9 cellular contexts compared by ENCODE assay signal in the genomic region with DNA sequence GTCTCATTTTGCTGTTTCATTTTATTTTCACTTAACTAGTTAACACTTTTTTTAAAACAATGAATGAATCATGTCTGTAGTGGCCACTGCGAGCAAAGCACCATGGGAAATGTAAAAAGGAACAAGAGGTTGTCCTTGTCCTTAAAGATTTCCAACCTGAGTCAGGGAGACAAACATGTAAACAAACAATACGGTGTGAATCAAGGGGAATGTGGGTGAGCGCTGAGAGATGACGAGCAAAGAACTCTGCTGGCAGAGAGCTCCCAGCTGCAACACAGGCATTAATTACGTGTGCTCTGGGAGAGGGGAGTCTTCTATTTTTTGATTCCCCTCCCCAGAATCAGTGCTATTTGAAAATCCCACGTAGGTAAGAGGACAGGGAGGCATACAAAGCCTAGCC.
DNase-seq lines count a peak whose midpoint lies in the region; ATAC-seq, FAIRE-seq and TF ChIP-seq lines count a peak whose summit lies in the region.
"Had no signal": no experiment of that assay in that cellular context is flagged by ENCODE, and none has a peak within 500 bp of the region (broad histone marks: within the 10 kb centered on the region; RNA-seq: fewer than 3 reads in every experiment).

No MANE protein-coding gene starts in this region.

- no peaks in the 10 kb centered on the region for H4K20me1 ChIP-seq in PC-9 (ENCODE audit: insufficient read depth)

- no peak overlapping the region for H3K4me3 ChIP-seq in PC-9
- H3K4me3 ChIP-seq in fibroblast of mammary gland (ENCODE audit: control insufficient read depth, low read depth, low read length), result no peak overlapping the region
- no peak overlapping the region for H3K4me3 ChIP-seq in pancreas

- FAIRE-seq in pancreas (lab: Jason Lieb, UNC), result no peak
- FAIRE-seq: endometrium had no signal

- no peaks in the 10 kb centered on the region for H3K9me2 ChIP-seq in PC-9 (ENCODE audit: insufficient read depth)

- H3K27ac ChIP-seq in PC-9, result peak overlapping the region; percentile 73
- peak overlapping the region in 2 of 4 donors; percentile 13 to 25 for H3K27ac ChIP-seq in pancreas

- H3K36me3 ChIP-seq in PC-9 (ENCODE audit: low read depth), result no peaks in the 10 kb centered on the region
- H3K36me3 ChIP-seq in pancreas, result no peaks in the 10 kb centered on the region

- CTCF ChIA-PET in PC-9 (lab: Charles Lee), result interaction anchor here (1.0 kb wide), 1 partner anchor 273 kb away, joined by 3 read pairs; no protein-coding TSS in a partner anchor

- peaks cover 29% of the 10 kb centered on the region for H3F3A ChIP-seq in PC-9 (ENCODE audit: insufficient read depth, low read depth)

- H3K4me2 ChIP-seq in PC-9, result peak overlapping the region; percentile 45

- ATAC-seq in pancreas, result peak; percentile 65 to 80 (median 79)
- ATAC-seq in HG02852 (IDR thresholded peaks at IDR 0.05; ENCODE audit: unreplicated experiment), result no peak
- no peak for ATAC-seq in GM21447 (IDR thresholded peaks at IDR 0.05; ENCODE audit: unreplicated experiment)

- H3K4me1 ChIP-seq in PC-9 (replicated peaks; ENCODE audit: insufficient read depth) (peaks cover 54% of the 10 kb centered on the region), pancreas (peaks cover 0 to 21% (median 13%) of the 10 kb centered on the region in 3 donors)

- H3K9me3 ChIP-seq in PC-9 (ENCODE audit: insufficient read depth, low read depth), result no peaks in the 10 kb centered on the region
- H3K9me3 ChIP-seq in pancreas, result no peaks in the 10 kb centered on the region

- DNase-seq in Daoy (ENCODE audit: low read depth) (peak; percentile 65), PC-9 (peak; percentile 60 to 83), fibroblast of mammary gland (ENCODE audit: low read depth) (peak; percentile 79), pancreas (peak in 2 of 6 donors; percentile 24 to 35), NCI-H82 treated with DMSO at 0.1 percent for 48 hours (lab: John Stamatoyannopoulos, UW; ENCODE audit: unreplicated experiment) (no peak), NCI-H1092 (lab: John Stamatoyannopoulos, UW) (no peak)

- intact Hi-C loops in PC-9 (cut with micrococcal nuclease; ENCODE audit: unreplicated experiment), result loop anchor here (2.0 kb wide), 1 partner anchor 84 kb away; the partner anchor contains the start of gene ATXN1
- intact Hi-C loops in pancreas (cut with DNase I), result no loop called here

- no peak overlapping the region for H2AFZ ChIP-seq in PC-9

- TF ChIP-seq CTCF in PC-9 (conservative IDR thresholded peaks at IDR 0.05), result no peak
- TF ChIP-seq CTCF in fibroblast of mammary gland (conservative IDR thresholded peaks at IDR 0.05; ENCODE audit: control insufficient read depth, insufficient read depth, low read depth, low read length), result no peak
- TF ChIP-seq CTCF in pancreas (IDR thresholded peaks at IDR 0.05), result no peak

- POLR2A ChIA-PET in PC-9 (lab: Charles Lee; ENCODE audit: unreplicated experiment), result interaction anchor here (0.6 kb wide), 1 partner anchor 110 kb away, joined by 5 read pairs; no protein-coding TSS in a partner anchor

- H3K27me3 ChIP-seq in PC-9 (ENCODE audit: insufficient read depth, low read depth) (no peaks in the 10 kb centered on the region), pancreas (no peaks in the 10 kb centered on the region)

- H3K79me2 ChIP-seq in PC-9 (ENCODE audit: low read depth), result peaks cover 18% of the 10 kb centered on the region

- WGBS in pancreas, 2 donors, result 21 to 32% methylated on average over 6 of the region's 6 CpGs

- no TSS peak for BruUV-seq in PC-9 (replicated peaks; lab: Mats Ljungman, UMichigan)

Comparison
In these comparisons a context has a peak if more than half of its experiments do, and no peak if none do; other contexts are left out.
1. DNase-seq: peak in Daoy (single experiment), PC-9 (2 of 2) and fibroblast of mammary gland (single experiment); none in NCI-H82 treated with DMSO at 0.1 percent for 48 hours (single experiment) and NCI-H1092 (single experiment).
2. ATAC-seq: peak in pancreas (4 of 4); none in HG02852 (single experiment) and GM21447 (single experiment).